ENCODE assay signal across 32 cellular contexts in genomic region chr5:96194597-96194996, GRCh38.
"Had no signal": no experiment of that assay in that cellular context is flagged by ENCODE, and none has a peak within 500 bp of the region (broad histone marks: within the 10 kb centered on the region; RNA-seq: fewer than 3 reads in every experiment).

No MANE protein-coding gene starts in this region.

- H3K36me3 Mint-ChIP-seq: activated naive CD8-positive, alpha-beta T cell; WTC11 had no signal

- H3K4me1 ChIP-seq: esophagus muscularis mucosa, gastrocnemius medialis had no signal

- H3K27ac Mint-ChIP-seq: activated CD4-positive, alpha-beta memory T cell treated with anti-CD3 and anti-CD28 coated beads, Interleukin-2, amount 10 ng/mL, durations not matched to agents 7 days and 5 days; activated CD4-positive, alpha-beta T cell treated with anti-CD3 and anti-CD28 coated beads, Interleukin-2, amount 10 ng/mL, durations not matched to agents 7 days and 5 days; activated naive CD8-positive, alpha-beta T cell; activated T-cell treated with anti-CD3 and anti-CD28 coated beads, Interleukin-2, amount 50 U/mL, for 24 hours; activated T-helper 17 cell treated with anti-CD3 and anti-CD28 coated beads, Interleukin-2, amount 50 U/mL, for 72 hours; effector memory CD8-positive, alpha-beta T cell; T-helper 17 cell; T-helper 2 cell treated with Interferon-gamma antibody and Interleukin-4, amounts not matched to agents 5 μg/mL and 100 μg/mL, for 36 hours; WTC11 had no signal

- H3K4me1 Mint-ChIP-seq: activated CD4-positive, alpha-beta memory T cell treated with anti-CD3 and anti-CD28 coated beads, Interleukin-2, amount 10 ng/mL, durations not matched to agents 7 days and 5 days; activated CD4-positive, alpha-beta T cell treated with anti-CD3 and anti-CD28 coated beads, Interleukin-2, amount 10 ng/mL, durations not matched to agents 7 days and 5 days; activated T-helper 17 cell treated with anti-CD3 and anti-CD28 coated beads, Interleukin-2, amount 50 U/mL, for 72 hours; T-helper 17 cell had no signal

- H3K9me3 Mint-ChIP-seq: activated CD4-positive, alpha-beta memory T cell treated with anti-CD3 and anti-CD28 coated beads, Interleukin-2, amount 10 ng/mL, durations not matched to agents 7 days and 5 days; activated CD4-positive, alpha-beta T cell treated with anti-CD3 and anti-CD28 coated beads, Interleukin-2, amount 10 ng/mL, durations not matched to agents 7 days and 5 days; activated T-cell treated with anti-CD3 and anti-CD28 coated beads, Interleukin-2, amount 50 U/mL, for 24 hours; activated T-helper 17 cell treated with anti-CD3 and anti-CD28 coated beads, Interleukin-2, amount 50 U/mL, for 72 hours; effector memory CD8-positive, alpha-beta T cell; T-helper 2 cell treated with Interferon-gamma antibody and Interleukin-4, amounts not matched to agents 5 μg/mL and 100 μg/mL, for 36 hours; WTC11 had no signal

- H3K4me3 Mint-ChIP-seq: activated CD4-positive, alpha-beta memory T cell treated with anti-CD3 and anti-CD28 coated beads, Interleukin-2, amount 10 ng/mL, durations not matched to agents 7 days and 5 days; activated CD4-positive, alpha-beta T cell treated with anti-CD3 and anti-CD28 coated beads, Interleukin-2, amount 10 ng/mL, durations not matched to agents 7 days and 5 days; activated naive CD8-positive, alpha-beta T cell; activated T-cell treated with anti-CD3 and anti-CD28 coated beads, Interleukin-2, amount 50 U/mL, for 24 hours; activated T-helper 17 cell treated with anti-CD3 and anti-CD28 coated beads, Interleukin-2, amount 50 U/mL, for 72 hours; effector memory CD8-positive, alpha-beta T cell; T-helper 17 cell; T-helper 2 cell treated with Interferon-gamma antibody and Interleukin-4, amounts not matched to agents 5 μg/mL and 100 μg/mL, for 36 hours; WTC11 had no signal

- H3K27ac ChIP-seq: body of pancreas, esophagus muscularis mucosa, foreskin keratinocyte, gastrocnemius medialis, heart left ventricle had no signal

- H3K4me3 ChIP-seq: body of pancreas, esophagus muscularis mucosa, gastrocnemius medialis, heart left ventricle had no signal

- FAIRE-seq: colon had no signal

- H3K36me3 ChIP-seq: esophagus muscularis mucosa, gastrocnemius medialis, heart left ventricle had no signal

- H3K27me3 ChIP-seq: body of pancreas, esophagus muscularis mucosa, foreskin keratinocyte, gastrocnemius medialis, heart left ventricle had no signal

- H3K9me3 ChIP-seq: body of pancreas, esophagus muscularis mucosa, gastrocnemius medialis, heart left ventricle had no signal

- DNase-seq: activated CD4-positive, alpha-beta memory T cell treated with anti-CD3 and anti-CD28 coated beads, Interleukin-2, amount 10 ng/mL, durations not matched to agents 7 days and 5 days; activated CD4-positive, alpha-beta T cell treated with anti-CD3 and anti-CD28 coated beads for 1 hour; activated CD4-positive, alpha-beta T cell treated with anti-CD3 and anti-CD28 coated beads for 4 hours; activated CD4-positive, alpha-beta T cell treated with anti-CD3 and anti-CD28 coated beads, Interleukin-2, amount 10 ng/mL, durations not matched to agents 7 days and 5 days; activated CD4-positive, alpha-beta T cell treated with anti-CD3 and anti-CD28 coated beads, Interleukin-2, amount 50 U/mL, for 4 hours; activated CD8-positive, alpha-beta memory T cell treated with anti-CD3 and anti-CD28 coated beads, Interleukin-2, amount 50 U/mL, for 48 hours; activated effector memory CD4-positive, alpha-beta T cell treated with Interleukin-2 at 50 U/mL for 16 hours; activated gamma-delta T cell treated with Interleukin-2 at 50 U/mL for 16 hours; activated naive CD4-positive, alpha-beta T cell treated with anti-CD3 and anti-CD28 coated beads, Interleukin-2, amount 50 U/mL, for 16 hours; activated naive CD4-positive, alpha-beta T cell treated with Interleukin-2 at 50 U/mL for 16 hours; activated T-cell treated with anti-CD3 and anti-CD28 coated beads for 4 hours; activated T-cell treated with anti-CD3 and anti-CD28 coated beads, Interleukin-2, amount 50 U/mL, for 24 hours; amniotic stem cell; anterior cingulate cortex; body of pancreas; caudate nucleus; cortex of kidney; dermis blood vessel endothelial cell; effector CD4-positive, alpha-beta T cell; effector memory CD8-positive, alpha-beta T cell; erythroblast; foreskin keratinocyte; gastrocnemius medialis; glutamatergic neuron; heart left ventricle; T-helper 17 cell had no signal

- ATAC-seq: activated T-helper 17 cell treated with anti-CD3 and anti-CD28 coated beads, Interleukin-2, amount 50 U/mL, for 72 hours; body of pancreas; effector memory CD8-positive, alpha-beta T cell; foreskin keratinocyte; gastrocnemius medialis; heart left ventricle; T-helper 17 cell; WTC11 had no signal
